In the genomic region with DNA sequence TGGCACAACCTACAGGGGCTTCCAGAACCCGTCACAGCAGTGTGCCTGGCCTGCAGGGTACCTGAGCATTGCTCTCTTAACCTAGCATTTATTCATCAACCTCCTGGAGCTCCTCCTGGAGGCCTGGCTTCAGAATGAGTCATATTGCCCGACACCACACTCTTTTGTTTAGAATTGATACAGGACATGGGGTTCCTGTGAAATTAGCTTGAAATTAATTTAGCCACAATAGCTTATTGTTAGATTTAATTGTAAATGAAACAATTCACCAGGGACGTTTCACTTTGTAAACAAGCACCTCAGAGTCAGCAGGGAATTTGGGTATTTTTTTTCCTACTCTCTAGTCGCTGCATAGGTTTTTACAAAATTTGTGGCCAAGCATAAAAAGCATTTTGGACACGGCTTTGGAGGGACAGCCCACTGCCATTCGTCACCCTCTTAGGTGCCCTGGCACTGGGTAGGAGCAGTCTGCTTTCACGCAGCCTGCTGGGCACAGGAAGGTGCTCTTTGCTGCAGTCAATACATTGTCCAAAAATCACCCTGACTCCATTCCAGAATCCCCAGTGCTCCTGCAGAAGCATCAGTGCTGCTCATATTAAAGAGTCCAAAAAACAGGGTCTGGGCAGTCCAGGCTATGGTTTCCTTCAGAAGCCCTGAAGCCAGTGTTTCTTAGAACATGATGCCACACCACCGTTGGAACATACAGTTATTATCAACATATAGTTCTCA, we compare ENCODE assay signal across 8 cellular contexts.
DNase-seq lines count a peak whose midpoint lies in the region; ATAC-seq and TF ChIP-seq lines count a peak whose summit lies in the region.

No MANE protein-coding gene starts in this region.

- no peak overlapping the region for H3K27ac Mint-ChIP-seq in activated naive CD4-positive, alpha-beta T cell treated with anti-CD3 and anti-CD28 coated beads, Interleukin-2, amount 50 U/mL, for 72 hours
- H3K27ac Mint-ChIP-seq in activated naive CD4-positive, alpha-beta T cell treated with anti-CD3 and anti-CD28 coated beads, Interleukin-2, amount 10 ng/mL, durations not matched to agents 7 days and 5 days: no peak overlapping the region
- peak overlapping the region; percentile 98 for H3K27ac Mint-ChIP-seq in memory B cell
- H3K27ac Mint-ChIP-seq in glutamatergic neuron (ENCODE audit: unreplicated experiment): no peak overlapping the region

- CTCF ChIA-PET in activated naive CD4-positive, alpha-beta T cell treated with anti-CD3 and anti-CD28 coated beads, Interleukin-2, amount 10 ng/mL, durations not matched to agents 7 days and 5 days (lab: Charles Lee): interaction anchor here (1.2 to 1.4 kb wide), 2 partner anchors 8 to 233 kb away, joined by 3 to 4 read pairs; no protein-coding TSS in a partner anchor

- peaks cover 10% of the 10 kb centered on the region for H3K27me3 Mint-ChIP-seq in activated naive CD4-positive, alpha-beta T cell treated with anti-CD3 and anti-CD28 coated beads, Interleukin-2, amount 10 ng/mL, durations not matched to agents 7 days and 5 days
- no peaks in the 10 kb centered on the region for H3K27me3 Mint-ChIP-seq in memory B cell
- no peaks in the 10 kb centered on the region for H3K27me3 Mint-ChIP-seq in glutamatergic neuron (ENCODE audit: unreplicated experiment)

- DNase-seq in activated naive CD4-positive, alpha-beta T cell treated with anti-CD3 and anti-CD28 coated beads, Interleukin-2, amount 50 U/mL, for 72 hours (ENCODE audit: low spot score in 2 of 2): no peak
- no peak for DNase-seq in activated naive CD4-positive, alpha-beta T cell treated with anti-CD3 and anti-CD28 coated beads, Interleukin-2, amount 10 ng/mL, durations not matched to agents 7 days and 5 days
- DNase-seq in RWPE2 (ENCODE audit: low spot score): no peak
- DNase-seq in memory B cell (ENCODE audit: low spot score in 2 of 2): no peak
- DNase-seq in glutamatergic neuron: no peak
- no peak for DNase-seq in sciatic nerve (ENCODE audit: low spot score)
- DNase-seq in KBM-7: no peak

- intact Hi-C loops in sciatic nerve (cut with DNase I): no loop called here

- no peak overlapping the region for H3K27ac ChIP-seq in RWPE2 (ENCODE audit: poor library complexity, severe bottlenecking)

- no peak overlapping the region for H3K4me3 Mint-ChIP-seq in activated naive CD4-positive, alpha-beta T cell treated with anti-CD3 and anti-CD28 coated beads, Interleukin-2, amount 10 ng/mL, durations not matched to agents 7 days and 5 days
- H3K4me3 Mint-ChIP-seq in memory B cell: peak overlapping the region; percentile 46
- no peak overlapping the region for H3K4me3 Mint-ChIP-seq in glutamatergic neuron (ENCODE audit: unreplicated experiment)

- H3K36me3 Mint-ChIP-seq in activated naive CD4-positive, alpha-beta T cell treated with anti-CD3 and anti-CD28 coated beads, Interleukin-2, amount 50 U/mL, for 72 hours: no peaks in the 10 kb centered on the region
- no peaks in the 10 kb centered on the region for H3K36me3 Mint-ChIP-seq in activated naive CD4-positive, alpha-beta T cell treated with anti-CD3 and anti-CD28 coated beads, Interleukin-2, amount 10 ng/mL, durations not matched to agents 7 days and 5 days
- H3K36me3 Mint-ChIP-seq in memory B cell: no peaks in the 10 kb centered on the region
- H3K36me3 Mint-ChIP-seq in glutamatergic neuron (ENCODE audit: unreplicated experiment): no peaks in the 10 kb centered on the region

- no peaks in the 10 kb centered on the region for H3K9me3 Mint-ChIP-seq in activated naive CD4-positive, alpha-beta T cell treated with anti-CD3 and anti-CD28 coated beads, Interleukin-2, amount 50 U/mL, for 72 hours
- H3K9me3 Mint-ChIP-seq in activated naive CD4-positive, alpha-beta T cell treated with anti-CD3 and anti-CD28 coated beads, Interleukin-2, amount 10 ng/mL, durations not matched to agents 7 days and 5 days: no peaks in the 10 kb centered on the region
- H3K9me3 Mint-ChIP-seq in memory B cell (no peaks in the 10 kb centered on the region), glutamatergic neuron (ENCODE audit: unreplicated experiment) (peaks cover 2% of the 10 kb centered on the region)

- in situ Hi-C loops in KBM-7 (cut with MboI; ENCODE audit: low pct_unique_long_range_greater_than_20kb, low sequenced_read_pairs): no loop called here

- peaks cover 47% of the 10 kb centered on the region for H3K4me1 Mint-ChIP-seq in activated naive CD4-positive, alpha-beta T cell treated with anti-CD3 and anti-CD28 coated beads, Interleukin-2, amount 10 ng/mL, durations not matched to agents 7 days and 5 days
- H3K4me1 Mint-ChIP-seq in memory B cell: peaks cover 66% of the 10 kb centered on the region
- H3K4me1 Mint-ChIP-seq in glutamatergic neuron (ENCODE audit: low read depth, unreplicated experiment): peaks cover 3% of the 10 kb centered on the region

- no peaks in the 10 kb centered on the region for H3K9me3 ChIP-seq in RWPE2 (ENCODE audit: severe bottlenecking)

- H3K4me1 ChIP-seq in RWPE2 (ENCODE audit: insufficient read depth, poor library complexity, severe bottlenecking): peaks cover 3% of the 10 kb centered on the region

- H3K27me3 ChIP-seq in RWPE2 (ENCODE audit: insufficient read depth, poor library complexity, severe bottlenecking): no peaks in the 10 kb centered on the region

- H3K36me3 ChIP-seq in RWPE2 (ENCODE audit: low read depth): no peaks in the 10 kb centered on the region

- ATAC-seq in activated naive CD4-positive, alpha-beta T cell treated with anti-CD3 and anti-CD28 coated beads, Interleukin-2, amount 50 U/mL, for 72 hours: peak; percentile 33 to 73
- ATAC-seq in HG02610 (IDR thresholded peaks at IDR 0.05; ENCODE audit: unreplicated experiment) (peak; percentile 32), RWPE2 (ENCODE audit: low read depth) (peak; percentile 76), memory B cell (ENCODE audit: low read depth) (peak; percentile 22), sciatic nerve (no peak)

- peak; percentile 39 for TF ChIP-seq CTCF in RWPE2 (IDR thresholded peaks at IDR 0.05; ENCODE audit: poor library complexity, severe bottlenecking)
- TF ChIP-seq CTCF in glutamatergic neuron (IDR thresholded peaks at IDR 0.05; ENCODE audit: partially characterized antibody, unreplicated experiment): no peak

- H3K4me3 ChIP-seq in RWPE2 (ENCODE audit: severe bottlenecking): no peak overlapping the region
